ENCODE assay signal across 15 cellular contexts in the genomic region with DNA sequence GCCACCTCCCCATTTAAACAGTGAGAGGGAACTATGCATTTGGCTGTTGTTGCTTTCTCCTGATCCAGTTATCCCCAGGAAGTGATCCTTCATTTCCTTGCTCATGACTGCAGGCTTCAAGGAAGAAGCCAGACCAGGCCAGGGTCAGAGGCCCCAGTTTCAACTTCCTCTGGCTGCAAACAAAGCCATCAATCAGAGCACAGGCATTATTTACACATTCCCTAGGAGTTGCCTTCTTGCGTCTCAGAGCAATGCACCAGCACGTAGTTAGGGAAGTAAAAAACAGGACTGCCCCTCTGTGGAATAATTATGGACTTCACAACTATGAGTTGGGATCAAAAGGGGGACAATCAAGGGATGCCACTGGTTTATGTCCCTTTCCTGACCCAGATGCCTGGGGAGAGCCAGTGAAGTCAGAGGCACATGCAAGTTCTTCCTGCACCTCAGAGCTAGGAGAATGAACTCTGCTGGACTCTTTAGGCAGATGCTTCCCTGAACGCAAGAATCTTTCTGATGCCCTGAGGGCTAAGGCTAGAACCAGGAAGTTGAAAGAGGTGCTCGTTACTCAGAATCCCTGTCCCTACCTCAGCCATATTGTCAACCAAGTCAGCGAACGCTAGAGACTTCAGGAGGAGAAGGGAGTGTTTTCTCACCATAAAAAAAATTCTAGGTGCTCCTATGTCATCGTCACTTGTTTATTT.
DNase-seq lines count a peak whose midpoint lies in the region; ATAC-seq, FAIRE-seq and TF ChIP-seq lines count a peak whose summit lies in the region.
"Had no signal": no experiment of that assay in that cellular context is flagged by ENCODE, and none has a peak within 500 bp of the region (broad histone marks: within the 10 kb centered on the region; RNA-seq: fewer than 3 reads in every experiment).

No MANE protein-coding gene starts in this region.

- H3K27me3 ChIP-seq in GM23338 (ENCODE audit: insufficient read depth) (no peaks in the 10 kb centered on the region), astrocyte (ENCODE audit: insufficient read depth, low read length) (no peaks in the 10 kb centered on the region), dorsolateral prefrontal cortex (no peaks in the 10 kb centered on the region)
- H3K27me3 ChIP-seq: BLaER1, brain microvascular endothelial cell, foreskin keratinocyte had no signal

- H3K4me2 ChIP-seq in GM23338 (no peak overlapping the region), astrocyte (ENCODE audit: low read length) (no peak overlapping the region)
- H3K4me2 ChIP-seq: BLaER1, smooth muscle cell had no signal

- H3K36me3 ChIP-seq in GM23338 (ENCODE audit: insufficient read depth) (no peaks in the 10 kb centered on the region), astrocyte (ENCODE audit: insufficient read depth, low read length) (no peaks in the 10 kb centered on the region)
- H3K36me3 ChIP-seq: BLaER1, brain microvascular endothelial cell had no signal

- H3K36me3 Mint-ChIP-seq in GM23338 (ENCODE audit: low read depth) = no peaks in the 10 kb centered on the region
- peaks cover 3% of the 10 kb centered on the region for H3K36me3 Mint-ChIP-seq in astrocyte (ENCODE audit: low read depth, unreplicated experiment)
- no peaks in the 10 kb centered on the region for H3K36me3 Mint-ChIP-seq in progenitor cell of endocrine pancreas (ENCODE audit: insufficient read depth)

- intact Hi-C loops in dorsolateral prefrontal cortex (cut with DNase I) (no loop called here), lower leg skin (cut with DNase I; ENCODE audit: low total_unique reads) (no loop called here)

- H2AFZ ChIP-seq in GM23338 (no peak overlapping the region), astrocyte (ENCODE audit: low read depth, low read length) (no peak overlapping the region)

- no peaks in the 10 kb centered on the region for H3F3A ChIP-seq in GM23338 (replicated peaks; ENCODE audit: low read depth)

- TF ChIP-seq POLR2A in lower leg skin (IDR thresholded peaks at IDR 0.05) = no peak

- FAIRE-seq in astrocyte (lab: Jason Lieb, UNC) = no peak

- 62 to 65% methylated on average over 7 of the region's 7 CpGs for whole genome bisulfite sequencing in lower leg skin, 2 donors

- DNase-seq in GM23338 (ENCODE audit: low spot score) (peak; percentile 48), astrocyte (ENCODE audit: low read depth) (peak; percentile 38), iPS-NIHi7 (ENCODE audit: extremely low spot score) (peak; percentile 53), progenitor cell of endocrine pancreas (ENCODE audit: low spot score, unreplicated experiment) (no peak), NCI-H510A treated with DMSO at 0.1 percent for 48 hours (lab: John Stamatoyannopoulos, UW) (no peak), dorsolateral prefrontal cortex (no peak), lower leg skin (ENCODE audit: low spot score in 2 of 2) (no peak)
- DNase-seq: activated T-cell treated with anti-CD3 and anti-CD28 coated beads, Interleukin-2, amount 50 U/mL, for 4 hours; brain microvascular endothelial cell; foreskin keratinocyte; NCI-H510A had no signal

- H3K4me1 ChIP-seq in GM23338 (ENCODE audit: insufficient read depth) = peaks cover 18% of the 10 kb centered on the region
- peaks cover 22% of the 10 kb centered on the region for H3K4me1 ChIP-seq in astrocyte (ENCODE audit: insufficient read depth, low read length)
- H3K4me1 ChIP-seq: BLaER1, foreskin keratinocyte had no signal

- H3K79me2 ChIP-seq in GM23338 (replicated peaks; ENCODE audit: insufficient read depth) = no peaks in the 10 kb centered on the region
- no peaks in the 10 kb centered on the region for H3K79me2 ChIP-seq in astrocyte (ENCODE audit: insufficient read depth, low read length)

- no peaks in the 10 kb centered on the region for H3K9me3 ChIP-seq in astrocyte (ENCODE audit: insufficient read depth, low read depth, low read length)
- H3K9me3 ChIP-seq: BLaER1 had no signal

- ATAC-seq in GM23338 (peak; percentile 69), GM18870 (IDR thresholded peaks at IDR 0.05; ENCODE audit: unreplicated experiment) (no peak)
- ATAC-seq: activated T-cell treated with anti-CD3 and anti-CD28 coated beads, Interleukin-2, amount 50 U/mL, for 4 hours; foreskin keratinocyte had no signal

- peaks cover 5% of the 10 kb centered on the region for H3K27me3 Mint-ChIP-seq in GM23338 (ENCODE audit: insufficient read depth, low read depth, poor library complexity)
- H3K27me3 Mint-ChIP-seq in astrocyte (ENCODE audit: low read depth, unreplicated experiment) = no peaks in the 10 kb centered on the region
- H3K27me3 Mint-ChIP-seq in progenitor cell of endocrine pancreas = no peaks in the 10 kb centered on the region

- H4K20me1 ChIP-seq in GM23338 (replicated peaks; ENCODE audit: insufficient read depth) = no peaks in the 10 kb centered on the region
- H4K20me1 ChIP-seq in astrocyte (ENCODE audit: insufficient read depth, low read length) = no peaks in the 10 kb centered on the region
- H4K20me1 ChIP-seq: BLaER1 had no signal

- no peak overlapping the region for H3K4me3 ChIP-seq in GM23338
- H3K4me3 ChIP-seq in astrocyte (ENCODE audit: insufficient read depth, low read depth, low read length) = no peak overlapping the region
- no peak overlapping the region for H3K4me3 ChIP-seq in dorsolateral prefrontal cortex
- no peak overlapping the region for H3K4me3 ChIP-seq in lower leg skin (ENCODE audit: low read depth, poor library complexity, severe bottlenecking)
- H3K4me3 ChIP-seq: BLaER1, smooth muscle cell had no signal

- no peak overlapping the region for H3K9ac ChIP-seq in astrocyte (ENCODE audit: low read length)
- H3K9ac ChIP-seq: BLaER1 had no signal

- H3K9me2 ChIP-seq in GM23338 (ENCODE audit: insufficient read depth) = no peaks in the 10 kb centered on the region

- no peak for TF ChIP-seq CTCF in GM23338 (conservative IDR thresholded peaks at IDR 0.05; ENCODE audit: low read depth in 2 of 2)
- no peak for TF ChIP-seq CTCF in astrocyte (IDR thresholded peaks at IDR 0.05; ENCODE audit: insufficient read depth, low read depth, low read length)
- TF ChIP-seq CTCF in progenitor cell of endocrine pancreas (IDR thresholded peaks at IDR 0.05; ENCODE audit: unreplicated experiment) = no peak
- TF ChIP-seq CTCF in dorsolateral prefrontal cortex (IDR thresholded peaks at IDR 0.05 in 54 of 56, conservative IDR thresholded peaks at IDR 0.05 in 2 of 56; ENCODE audit: low read depth in 1 of 56, partially characterized antibody in 56 of 56) = peak in 15 of 56 donors; percentile 10 to 56 (median 19)
- no peak for TF ChIP-seq CTCF in lower leg skin (IDR thresholded peaks at IDR 0.05)

- H3K4me1 Mint-ChIP-seq in GM23338 (peaks cover 31% of the 10 kb centered on the region), astrocyte (ENCODE audit: low read depth, unreplicated experiment) (peaks cover 23% of the 10 kb centered on the region), progenitor cell of endocrine pancreas (ENCODE audit: low read depth) (peaks cover 18% of the 10 kb centered on the region)

- no peaks in the 10 kb centered on the region for H3K9me3 Mint-ChIP-seq in GM23338
- H3K9me3 Mint-ChIP-seq in astrocyte (ENCODE audit: unreplicated experiment) = peaks cover 1% of the 10 kb centered on the region
- H3K9me3 Mint-ChIP-seq in progenitor cell of endocrine pancreas (ENCODE audit: low read depth) = peaks cover 5% of the 10 kb centered on the region

- H3K4me3 Mint-ChIP-seq in GM23338 = no peak overlapping the region
- H3K4me3 Mint-ChIP-seq in astrocyte (ENCODE audit: unreplicated experiment) = no peak overlapping the region
- H3K4me3 Mint-ChIP-seq in progenitor cell of endocrine pancreas (ENCODE audit: low read depth) = no peak overlapping the region
- H3K4me3 Mint-ChIP-seq: activated T-cell treated with anti-CD3 and anti-CD28 coated beads, Interleukin-2, amount 50 U/mL, for 4 hours had no signal

- no peak overlapping the region for H3K27ac Mint-ChIP-seq in GM23338
- H3K27ac Mint-ChIP-seq in astrocyte (ENCODE audit: unreplicated experiment) = no peak overlapping the region
- peak overlapping the region; percentile 84 for H3K27ac Mint-ChIP-seq in progenitor cell of endocrine pancreas

- no peak overlapping the region for H3K27ac ChIP-seq in GM23338 (ENCODE audit: low read depth)
- no peak overlapping the region for H3K27ac ChIP-seq in astrocyte (ENCODE audit: low read depth, low read length)
- peak overlapping the region in 13 of 59 donors; percentile 3 to 61 (median 25) for H3K27ac ChIP-seq in dorsolateral prefrontal cortex
- H3K27ac ChIP-seq: BLaER1, brain microvascular endothelial cell, foreskin keratinocyte, HL-60 had no signal

TF ChIP-seq in GM23338, 12 proteins besides CTCF, POLR2A, EP300 and RAD21 (continues in another document):
- TF ChIP-seq CREB1 (CRISPR knock-in tag; IDR thresholded peaks at IDR 0.05; ENCODE audit: low read depth) (no peak), ZNF331 (CRISPR knock-in tag; IDR thresholded peaks at IDR 0.05; ENCODE audit: low read depth) (no peak), NANOG (IDR thresholded peaks at IDR 0.05; ENCODE audit: borderline replicate concordance) (no peak), ZNF114 (CRISPR knock-in tag; IDR thresholded peaks at IDR 0.05) (no peak), STAT1 (IDR thresholded peaks at IDR 0.05; ENCODE audit: unreplicated experiment) (no peak), JUNB (IDR thresholded peaks at IDR 0.05; ENCODE audit: unreplicated experiment) (no peak), POLR2AphosphoS5 (IDR thresholded peaks at IDR 0.05; ENCODE audit: low read depth) (no peak)
- TF ChIP-seq, protein P1, sequence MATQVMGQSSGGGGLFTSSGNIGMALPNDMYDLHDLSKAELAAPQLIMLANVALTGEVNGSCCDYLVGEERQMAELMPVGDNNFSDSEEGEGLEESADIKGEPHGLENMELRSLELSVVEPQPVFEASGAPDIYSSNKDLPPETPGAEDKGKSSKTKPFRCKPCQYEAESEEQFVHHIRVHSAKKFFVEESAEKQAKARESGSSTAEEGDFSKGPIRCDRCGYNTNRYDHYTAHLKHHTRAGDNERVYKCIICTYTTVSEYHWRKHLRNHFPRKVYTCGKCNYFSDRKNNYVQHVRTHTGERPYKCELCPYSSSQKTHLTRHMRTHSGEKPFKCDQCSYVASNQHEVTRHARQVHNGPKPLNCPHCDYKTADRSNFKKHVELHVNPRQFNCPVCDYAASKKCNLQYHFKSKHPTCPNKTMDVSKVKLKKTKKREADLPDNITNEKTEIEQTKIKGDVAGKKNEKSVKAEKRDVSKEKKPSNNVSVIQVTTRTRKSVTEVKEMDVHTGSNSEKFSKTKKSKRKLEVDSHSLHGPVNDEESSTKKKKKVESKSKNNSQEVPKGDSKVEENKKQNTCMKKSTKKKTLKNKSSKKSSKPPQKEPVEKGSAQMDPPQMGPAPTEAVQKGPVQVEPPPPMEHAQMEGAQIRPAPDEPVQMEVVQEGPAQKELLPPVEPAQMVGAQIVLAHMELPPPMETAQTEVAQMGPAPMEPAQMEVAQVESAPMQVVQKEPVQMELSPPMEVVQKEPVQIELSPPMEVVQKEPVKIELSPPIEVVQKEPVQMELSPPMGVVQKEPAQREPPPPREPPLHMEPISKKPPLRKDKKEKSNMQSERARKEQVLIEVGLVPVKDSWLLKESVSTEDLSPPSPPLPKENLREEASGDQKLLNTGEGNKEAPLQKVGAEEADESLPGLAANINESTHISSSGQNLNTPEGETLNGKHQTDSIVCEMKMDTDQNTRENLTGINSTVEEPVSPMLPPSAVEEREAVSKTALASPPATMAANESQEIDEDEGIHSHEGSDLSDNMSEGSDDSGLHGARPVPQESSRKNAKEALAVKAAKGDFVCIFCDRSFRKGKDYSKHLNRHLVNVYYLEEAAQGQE (IDR thresholded peaks at IDR 0.05; ENCODE audit: unreplicated experiment) = no peak

Comparison
In these comparisons a context has a peak if more than half of its experiments do, and no peak if none do; other contexts are left out.
1. DNase-seq: peak in GM23338 (single experiment), astrocyte (single experiment) and iPS-NIHi7 (single experiment); none in progenitor cell of endocrine pancreas (single experiment), NCI-H510A treated with DMSO at 0.1 percent for 48 hours (single experiment), dorsolateral prefrontal cortex (0 of 10) and lower leg skin (0 of 2).